8 cellular contexts compared by ENCODE assay signal in genomic region chr4:101347267-101347556, GRCh38. TPM values are rescaled to one million over a fixed set of nuclear protein-coding genes. Genes with fewer than 3 reads are reported as not detected.
DNase-seq lines count a peak whose midpoint lies in the region; TF ChIP-seq lines count a peak whose summit lies in the region.

PPP3CA (minus strand) TSS chr4:101347526.

- H3K27ac ChIP-seq in esophagus squamous epithelium (peak within 1 kb of the TSS; percentile 96 to 99 (median 98)), neutrophil (peak within 1 kb of the TSS; percentile 96)

- WGBS in esophagus squamous epithelium, 2 donors, result 0% methylated on average over 7 of the region's 41 CpGs; no CpG with 5 or more reads in 1 of the 2 donors

- intact Hi-C loops in esophagus squamous epithelium (cut with DNase I), result loop anchor here (10.0 kb wide), 1 partner anchor 162 kb away; no protein-coding TSS in a partner anchor

- H3K4me1 ChIP-seq in esophagus squamous epithelium (peaks cover 13 to 55% (median 23%) of the 10 kb centered on the region in 3 donors), neutrophil (ENCODE audit: control insufficient read depth in 1 of 2, insufficient read depth in 1 of 2, low read depth in 1 of 2, low read length in 1 of 2) (peaks cover 38 to 49% of the 10 kb centered on the region in 2 experiments)

- no peaks in the 10 kb centered on the region for H3K27me3 ChIP-seq in esophagus squamous epithelium
- H3K27me3 ChIP-seq in neutrophil, result peaks cover 10% of the 10 kb centered on the region

- H3K9me3 ChIP-seq in esophagus squamous epithelium, result no peaks in the 10 kb centered on the region
- H3K9me3 ChIP-seq in neutrophil, result no peaks in the 10 kb centered on the region

- H3K4me3 ChIP-seq in GM08714 (ENCODE audit: low read length) (peak within 1 kb of the TSS; percentile 75), esophagus squamous epithelium (peak within 1 kb of the TSS; percentile 86 to 94 (median 90)), neutrophil (ENCODE audit: low read depth in 1 of 2, low read length in 1 of 2) (peak within 1 kb of the TSS; percentile 85 to 96)

- TF ChIP-seq CTCF in esophagus squamous epithelium (IDR thresholded peaks at IDR 0.05) (peak in 1 of 6 experiments; percentile 13), neutrophil (IDR thresholded peaks at IDR 0.05) (no peak)

- peak in 2 of 4 donors; percentile 66 to 78 for TF ChIP-seq POLR2A in esophagus squamous epithelium (IDR thresholded peaks at IDR 0.05)

- DNase-seq in H4 (ENCODE audit: low spot score), result no peak
- DNase-seq in RPMI7951 (ENCODE audit: low read depth), result no peak
- no peak for DNase-seq in esophagus squamous epithelium (lab: John Stamatoyannopoulos, UW)
- no peak for DNase-seq in anterior cingulate cortex (lab: John Stamatoyannopoulos, UW)
- no peak for DNase-seq in NCI-H1417 treated with DMSO at 0.1 percent for 48 hours (lab: John Stamatoyannopoulos, UW)
- no peak for DNase-seq in NCI-H2196 (lab: John Stamatoyannopoulos, UW; ENCODE audit: unreplicated experiment)

- no peaks in the 10 kb centered on the region for H3K36me3 ChIP-seq in esophagus squamous epithelium
- H3K36me3 ChIP-seq in neutrophil, result no peaks in the 10 kb centered on the region

RNA-seq across cellular contexts. Expression of gene PPP3CA, which starts in this region (rescaled TPM):
- 34.5 and 36.8 TPM in 2 replicates for total RNA-seq in H4 (2014; rRNA removed; shearing (Covaris generic))
- 31.2 and 45.4 TPM in 2 replicates for total RNA-seq in RPMI7951 (2014; rRNA removed; shearing (Covaris generic))
- 10 to 100 TPM; 13.3 to 25.7 (median 17.5) TPM for total RNA-seq in esophagus squamous epithelium
